13 cellular contexts compared by ENCODE assay signal in the genomic region with DNA sequence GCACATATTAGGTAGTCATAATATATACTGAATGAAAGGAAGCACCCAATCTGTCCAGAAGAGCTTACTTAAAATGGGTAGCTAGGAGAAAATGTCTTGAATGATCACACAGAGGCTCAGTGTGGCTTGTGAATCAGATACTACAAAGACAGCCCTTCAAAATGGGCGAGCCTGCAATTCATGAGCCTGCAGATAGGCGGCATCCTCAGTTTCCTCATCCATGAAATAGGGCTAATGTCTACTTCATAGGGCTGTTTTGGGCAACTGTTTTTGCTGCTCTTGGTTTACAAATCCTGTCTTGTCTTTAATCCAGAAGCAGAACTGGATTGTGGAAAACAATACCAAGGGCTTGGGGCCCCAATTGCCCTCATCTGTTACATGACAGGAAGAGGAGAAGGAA.
DNase-seq lines count a peak whose midpoint lies in the region; TF ChIP-seq lines count a peak whose summit lies in the region.
"Had no signal": no experiment of that assay in that cellular context is flagged by ENCODE, and none has a peak within 500 bp of the region (broad histone marks: within the 10 kb centered on the region; RNA-seq: fewer than 3 reads in every experiment).

No MANE protein-coding gene starts in this region.

- peak; percentile 13 for DNase-seq in NCI-H82 (lab: John Stamatoyannopoulos, UW)
- no peak for DNase-seq in NCI-H82 treated with DMSO at 0.1 percent for 48 hours (lab: John Stamatoyannopoulos, UW; ENCODE audit: unreplicated experiment)
- DNase-seq in HT-29 (ENCODE audit: low spot score): peak; percentile 27
- no peak for DNase-seq in brain microvascular endothelial cell
- peak; percentile 13 for DNase-seq in mesendoderm
- no peak for DNase-seq in NK-92 (lab: John Stamatoyannopoulos, UW; ENCODE audit: unreplicated experiment)
- DNase-seq in activated T-cell treated with anti-CD3 and anti-CD28 coated beads for 4 hours: no peak
- no peak for DNase-seq in activated CD4-positive, CD25-positive, alpha-beta regulatory T cell (lab: John Stamatoyannopoulos, UW)
- DNase-seq: activated T-cell treated with anti-CD3 and anti-CD28 coated beads, Interleukin-2, amount 50 U/mL, for 24 hours; effector CD4-positive, alpha-beta T cell; NCI-H1092 had no signal

- no peak overlapping the region for H2BK5ac ChIP-seq in mesendoderm (ENCODE audit: low read length)

- H3K56ac ChIP-seq in mesendoderm (ENCODE audit: low read length): no peak overlapping the region

- H3K27me3 ChIP-seq in brain microvascular endothelial cell (replicated peaks) (no peaks in the 10 kb centered on the region), mesendoderm (ENCODE audit: insufficient read depth, low read length, poor library complexity) (no peaks in the 10 kb centered on the region)
- H3K27me3 ChIP-seq: SJCRH30 had no signal

- H2BK120ac ChIP-seq in mesendoderm (ENCODE audit: low read depth, low read length): no peak overlapping the region

- in situ Hi-C loops in brain microvascular endothelial cell (cut with HindIII; ENCODE audit: low pct_ligation_motif_present, low sequenced_read_pairs): no loop called here

- H4K8ac ChIP-seq in mesendoderm (ENCODE audit: low read depth, low read length): no peak overlapping the region

- H3K18ac ChIP-seq in mesendoderm (ENCODE audit: low read length): no peak overlapping the region

- H4K5ac ChIP-seq in mesendoderm (ENCODE audit: low read length): no peak overlapping the region

- no peak overlapping the region for H2BK15ac ChIP-seq in mesendoderm (replicated peaks; ENCODE audit: low read depth)

- no peaks in the 10 kb centered on the region for H3K79me1 ChIP-seq in mesendoderm (ENCODE audit: low read length)

- peak; percentile 72 for TF ChIP-seq CTCF in brain microvascular endothelial cell (IDR thresholded peaks at IDR 0.05; ENCODE audit: low read depth, low read length, missing control alignments)

- WGBS in mesendoderm (ENCODE audit: extremely low coverage, insufficient coverage, low lambda C conversion rate): no CpG with 5 or more reads among the region's 2 CpGs

- H3K4me3 ChIP-seq in brain microvascular endothelial cell (ENCODE audit: low read depth, low read length): no peak overlapping the region
- H3K4me3 ChIP-seq in mesendoderm (ENCODE audit: low read length): no peak overlapping the region
- H3K4me3 ChIP-seq: SJCRH30, thoracic aorta had no signal

- H3K36me3 ChIP-seq in brain microvascular endothelial cell (replicated peaks) (no peaks in the 10 kb centered on the region), mesendoderm (ENCODE audit: control insufficient read depth, insufficient read depth, low read length) (no peaks in the 10 kb centered on the region)
- H3K36me3 ChIP-seq: SJCRH30, thoracic aorta had no signal

- no peak overlapping the region for H2AK5ac ChIP-seq in mesendoderm (ENCODE audit: low read length)

- no peaks in the 10 kb centered on the region for H3K79me2 ChIP-seq in mesendoderm (ENCODE audit: control insufficient read depth, insufficient read depth, low read length)

- no peak overlapping the region for H3K27ac ChIP-seq in brain microvascular endothelial cell
- H3K27ac ChIP-seq in mesendoderm (ENCODE audit: low read depth, low read length): no peak overlapping the region
- H3K27ac ChIP-seq: SJCRH30, thoracic aorta had no signal

- H3K4ac ChIP-seq in mesendoderm (ENCODE audit: low read depth, low read length): no peak overlapping the region

- no peaks in the 10 kb centered on the region for H3K4me1 ChIP-seq in mesendoderm (ENCODE audit: control insufficient read depth, low read depth, low read length)
- H3K4me1 ChIP-seq: SJCRH30 had no signal

- no peak overlapping the region for H3K23ac ChIP-seq in mesendoderm (ENCODE audit: low read length)

- H3K4me2 ChIP-seq in mesendoderm (ENCODE audit: low read length): no peak overlapping the region

- H3K9ac ChIP-seq in mesendoderm (ENCODE audit: low read length): no peak overlapping the region

Comparison
In these comparisons a context has a peak if more than half of its experiments do, and no peak if none do; other contexts are left out.
1. DNase-seq: peak in NCI-H82 (single experiment), HT-29 (single experiment) and mesendoderm (single experiment); none in NCI-H82 treated with DMSO at 0.1 percent for 48 hours (single experiment), brain microvascular endothelial cell (single experiment), NK-92 (single experiment), activated T-cell treated with anti-CD3 and anti-CD28 coated beads for 4 hours (single experiment) and activated CD4-positive, CD25-positive, alpha-beta regulatory T cell (0 of 4).